In genomic region chr2:221381928-221382488, GRCh38 we compare ENCODE assay signal across 9 cellular contexts.
"Had no signal": no experiment of that assay in that cellular context is flagged by ENCODE, and none has a peak within 500 bp of the region (broad histone marks: within the 10 kb centered on the region; RNA-seq: fewer than 3 reads in every experiment).

No MANE protein-coding gene starts in this region.

- H3K27me3 Mint-ChIP-seq: IgD-negative memory B cell had no signal

- H3K4me3 ChIP-seq: GM23248, HAP-1 had no signal

- H3K9me3 Mint-ChIP-seq: HFFc6, IgD-negative memory B cell had no signal

- FAIRE-seq: HepG2 had no signal

- H3K9me3 ChIP-seq: HAP-1 had no signal

- H3K36me3 ChIP-seq: HAP-1 had no signal

- H3K9ac ChIP-seq: GM23248 had no signal

- H3K4me1 ChIP-seq: HAP-1 had no signal

- H3K27ac ChIP-seq: GM23248, HL-60 had no signal

- H3K27ac Mint-ChIP-seq: HFFc6, IgD-negative memory B cell had no signal

- H3K4me3 Mint-ChIP-seq: HFFc6, IgD-negative memory B cell had no signal

- ATAC-seq: HCT116, HepG2 had no signal

- DNase-seq: GM23248, GOT3, H7, HFFc6 had no signal

- H2AFZ ChIP-seq: GM23248 had no signal
